In genomic region chr14:61918998-61919397, GRCh38 we compare ENCODE assay signal across 22 cellular contexts.
"Had no signal": no experiment of that assay in that cellular context is flagged by ENCODE, and none has a peak within 500 bp of the region (broad histone marks: within the 10 kb centered on the region; RNA-seq: fewer than 3 reads in every experiment).

No MANE protein-coding gene starts in this region.

- H3K27me3 ChIP-seq: SJSA1 had no signal

- H3K4me1 ChIP-seq: SJSA1 had no signal

- H3K4me2 ChIP-seq: KMS-11 had no signal

- ATAC-seq: K562, Panc1, PC-3 had no signal

- H3K4me3 ChIP-seq: K562, SJSA1, SK-N-MC had no signal

- DNase-seq: Kasumi-1, MM.1S, NCI-H1092 treated with DMSO at 0.1 percent for 48 hours, NCI-H1436, NCI-H187, NCI-H2029, NCI-H2081 treated with DMSO at 0.1 percent for 48 hours, NCI-H2171, NCI-H226, NCI-H446, NCI-H510A, NCI-H524 treated with DMSO at 0.1 percent for 48 hours, NCI-H69, NCI-H774, PC-3, SIG-M5 had no signal

- H3K27ac ChIP-seq: KMS-11, RWPE1, SJSA1, SK-N-MC had no signal

- H3K36me3 ChIP-seq: SJSA1 had no signal

- FAIRE-seq: K562 had no signal

- H3K9ac ChIP-seq: KMS-11 had no signal

- H3K9me3 ChIP-seq: SJSA1 had no signal
